ENCODE assay signal across 1 cellular context in the genomic region with DNA sequence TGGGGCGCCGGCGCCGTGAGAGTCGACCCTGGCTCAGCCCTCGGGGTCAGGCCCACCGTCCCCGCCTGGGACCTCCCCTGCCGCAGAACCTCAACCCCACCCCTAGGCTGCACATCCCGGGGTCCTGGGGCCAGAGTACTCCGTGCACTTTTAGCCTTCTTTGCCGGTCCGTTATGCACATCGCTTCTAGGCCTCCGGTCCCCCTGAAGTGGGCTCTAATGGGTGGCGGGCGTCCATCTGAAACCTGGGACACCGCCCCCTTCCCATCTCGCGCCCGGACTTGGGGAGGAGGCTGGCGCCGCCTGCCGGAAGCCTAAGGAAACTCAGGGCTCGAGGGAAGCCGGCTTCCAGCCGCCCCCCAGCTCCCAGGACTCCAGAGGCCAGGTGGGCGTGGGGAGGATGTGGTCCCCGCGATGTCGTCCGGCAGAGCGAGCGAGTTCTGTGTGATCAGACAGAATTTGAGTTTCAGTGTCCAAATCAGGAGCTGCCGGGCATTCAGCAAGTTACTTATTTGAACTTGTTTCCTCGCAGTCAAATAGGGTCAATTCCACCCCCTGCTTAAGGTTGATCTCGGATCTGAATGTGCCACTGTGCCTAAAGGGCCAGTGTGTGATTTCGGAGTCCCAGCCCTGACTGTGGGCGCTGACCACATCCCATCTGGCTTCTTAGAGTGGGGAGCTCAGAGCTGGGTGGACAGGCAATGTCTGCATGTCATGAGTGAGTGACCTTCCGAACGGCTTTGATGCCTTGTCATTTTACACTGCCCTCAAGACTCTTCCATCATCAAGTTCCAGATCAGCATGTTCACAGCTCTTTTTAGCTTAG.
TF ChIP-seq lines count a peak whose summit lies in the region.

No MANE protein-coding gene starts in this region.

TF ChIP-seq in HepG2, 621 proteins besides CTCF, POLR2A, EP300 and RAD21 (continued from another document and continues in another):
- TF ChIP-seq, protein P1, sequence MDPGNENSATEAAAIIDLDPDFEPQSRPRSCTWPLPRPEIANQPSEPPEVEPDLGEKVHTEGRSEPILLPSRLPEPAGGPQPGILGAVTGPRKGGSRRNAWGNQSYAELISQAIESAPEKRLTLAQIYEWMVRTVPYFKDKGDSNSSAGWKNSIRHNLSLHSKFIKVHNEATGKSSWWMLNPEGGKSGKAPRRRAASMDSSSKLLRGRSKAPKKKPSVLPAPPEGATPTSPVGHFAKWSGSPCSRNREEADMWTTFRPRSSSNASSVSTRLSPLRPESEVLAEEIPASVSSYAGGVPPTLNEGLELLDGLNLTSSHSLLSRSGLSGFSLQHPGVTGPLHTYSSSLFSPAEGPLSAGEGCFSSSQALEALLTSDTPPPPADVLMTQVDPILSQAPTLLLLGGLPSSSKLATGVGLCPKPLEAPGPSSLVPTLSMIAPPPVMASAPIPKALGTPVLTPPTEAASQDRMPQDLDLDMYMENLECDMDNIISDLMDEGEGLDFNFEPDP (CRISPR knock-in tag; conservative IDR thresholded peaks at IDR 0.05): 0 out of 2 replicates have a peak, but pooled peaks have one; percentile 65
- no peak for TF ChIP-seq ZNF235 (CRISPR knock-in tag; IDR thresholded peaks at IDR 0.05; ENCODE audit: borderline replicate concordance)
- TF ChIP-seq MTA1 (CRISPR knock-in tag; IDR thresholded peaks at IDR 0.05; ENCODE audit: borderline replicate concordance): no peak
- TF ChIP-seq ADNP (CRISPR knock-in tag; IDR thresholded peaks at IDR 0.05): no peak
- TF ChIP-seq YY1 (IDR thresholded peaks at IDR 0.05; ENCODE audit: insufficient read depth, insufficient replicate concordance, low read depth, low read length): peak; percentile 18
- TF ChIP-seq FOXM1 (CRISPR knock-in tag; IDR thresholded peaks at IDR 0.05): no peak
- TF ChIP-seq ZSCAN21 (CRISPR knock-in tag; IDR thresholded peaks at IDR 0.05; ENCODE audit: borderline replicate concordance): 0 out of 2 replicates have a peak, but pooled peaks have one; percentile 25
- TF ChIP-seq RFX3 (CRISPR knock-in tag; IDR thresholded peaks at IDR 0.05): no peak
- TF ChIP-seq, protein P2, sequence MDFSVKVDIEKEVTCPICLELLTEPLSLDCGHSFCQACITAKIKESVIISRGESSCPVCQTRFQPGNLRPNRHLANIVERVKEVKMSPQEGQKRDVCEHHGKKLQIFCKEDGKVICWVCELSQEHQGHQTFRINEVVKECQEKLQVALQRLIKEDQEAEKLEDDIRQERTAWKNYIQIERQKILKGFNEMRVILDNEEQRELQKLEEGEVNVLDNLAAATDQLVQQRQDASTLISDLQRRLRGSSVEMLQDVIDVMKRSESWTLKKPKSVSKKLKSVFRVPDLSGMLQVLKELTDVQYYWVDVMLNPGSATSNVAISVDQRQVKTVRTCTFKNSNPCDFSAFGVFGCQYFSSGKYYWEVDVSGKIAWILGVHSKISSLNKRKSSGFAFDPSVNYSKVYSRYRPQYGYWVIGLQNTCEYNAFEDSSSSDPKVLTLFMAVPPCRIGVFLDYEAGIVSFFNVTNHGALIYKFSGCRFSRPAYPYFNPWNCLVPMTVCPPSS (IDR thresholded peaks at IDR 0.05): no peak
- TF ChIP-seq, protein P3, sequence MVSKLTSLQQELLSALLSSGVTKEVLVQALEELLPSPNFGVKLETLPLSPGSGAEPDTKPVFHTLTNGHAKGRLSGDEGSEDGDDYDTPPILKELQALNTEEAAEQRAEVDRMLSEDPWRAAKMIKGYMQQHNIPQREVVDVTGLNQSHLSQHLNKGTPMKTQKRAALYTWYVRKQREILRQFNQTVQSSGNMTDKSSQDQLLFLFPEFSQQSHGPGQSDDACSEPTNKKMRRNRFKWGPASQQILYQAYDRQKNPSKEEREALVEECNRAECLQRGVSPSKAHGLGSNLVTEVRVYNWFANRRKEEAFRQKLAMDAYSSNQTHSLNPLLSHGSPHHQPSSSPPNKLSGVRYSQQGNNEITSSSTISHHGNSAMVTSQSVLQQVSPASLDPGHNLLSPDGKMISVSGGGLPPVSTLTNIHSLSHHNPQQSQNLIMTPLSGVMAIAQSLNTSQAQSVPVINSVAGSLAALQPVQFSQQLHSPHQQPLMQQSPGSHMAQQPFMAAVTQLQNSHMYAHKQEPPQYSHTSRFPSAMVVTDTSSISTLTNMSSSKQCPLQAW (CRISPR knock-in tag; IDR thresholded peaks at IDR 0.05): peak; percentile 90
- TF ChIP-seq PHF21A (CRISPR knock-in tag; IDR thresholded peaks at IDR 0.05): no peak
- 0 out of 2 replicates have a peak, but pooled peaks have one; percentile 79 for TF ChIP-seq KLF15 (CRISPR knock-in tag; IDR thresholded peaks at IDR 0.05; ENCODE audit: borderline replicate concordance)
- no peak for TF ChIP-seq ZNF629 (CRISPR knock-in tag; conservative IDR thresholded peaks at IDR 0.05)
- TF ChIP-seq, protein P4, sequence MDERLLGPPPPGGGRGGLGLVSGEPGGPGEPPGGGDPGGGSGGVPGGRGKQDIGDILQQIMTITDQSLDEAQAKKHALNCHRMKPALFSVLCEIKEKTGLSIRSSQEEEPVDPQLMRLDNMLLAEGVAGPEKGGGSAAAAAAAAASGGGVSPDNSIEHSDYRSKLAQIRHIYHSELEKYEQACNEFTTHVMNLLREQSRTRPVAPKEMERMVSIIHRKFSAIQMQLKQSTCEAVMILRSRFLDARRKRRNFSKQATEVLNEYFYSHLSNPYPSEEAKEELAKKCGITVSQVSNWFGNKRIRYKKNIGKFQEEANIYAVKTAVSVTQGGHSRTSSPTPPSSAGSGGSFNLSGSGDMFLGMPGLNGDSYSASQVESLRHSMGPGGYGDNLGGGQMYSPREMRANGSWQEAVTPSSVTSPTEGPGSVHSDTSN (CRISPR knock-in tag; IDR thresholded peaks at IDR 0.05): no peak
- TF ChIP-seq CBX2 (IDR thresholded peaks at IDR 0.05; ENCODE audit: low read depth, low read length): no peak
- TF ChIP-seq CBX2 (CRISPR knock-in tag; IDR thresholded peaks at IDR 0.05; ENCODE audit: low read depth): 0 out of 2 replicates have a peak, but pooled peaks have one; percentile 40
- no peak for TF ChIP-seq ZFP37 (CRISPR knock-in tag; IDR thresholded peaks at IDR 0.05; ENCODE audit: borderline replicate concordance)
- TF ChIP-seq ZNF441 (CRISPR knock-in tag; IDR thresholded peaks at IDR 0.05; ENCODE audit: borderline replicate concordance): no peak
- TF ChIP-seq, protein P5, sequence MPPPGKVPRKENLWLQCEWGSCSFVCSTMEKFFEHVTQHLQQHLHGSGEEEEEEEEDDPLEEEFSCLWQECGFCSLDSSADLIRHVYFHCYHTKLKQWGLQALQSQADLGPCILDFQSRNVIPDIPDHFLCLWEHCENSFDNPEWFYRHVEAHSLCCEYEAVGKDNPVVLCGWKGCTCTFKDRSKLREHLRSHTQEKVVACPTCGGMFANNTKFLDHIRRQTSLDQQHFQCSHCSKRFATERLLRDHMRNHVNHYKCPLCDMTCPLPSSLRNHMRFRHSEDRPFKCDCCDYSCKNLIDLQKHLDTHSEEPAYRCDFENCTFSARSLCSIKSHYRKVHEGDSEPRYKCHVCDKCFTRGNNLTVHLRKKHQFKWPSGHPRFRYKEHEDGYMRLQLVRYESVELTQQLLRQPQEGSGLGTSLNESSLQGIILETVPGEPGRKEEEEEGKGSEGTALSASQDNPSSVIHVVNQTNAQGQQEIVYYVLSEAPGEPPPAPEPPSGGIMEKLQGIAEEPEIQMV (CRISPR knock-in tag; IDR thresholded peaks at IDR 0.05; ENCODE audit: low read depth): no peak
- TF ChIP-seq, protein P6, sequence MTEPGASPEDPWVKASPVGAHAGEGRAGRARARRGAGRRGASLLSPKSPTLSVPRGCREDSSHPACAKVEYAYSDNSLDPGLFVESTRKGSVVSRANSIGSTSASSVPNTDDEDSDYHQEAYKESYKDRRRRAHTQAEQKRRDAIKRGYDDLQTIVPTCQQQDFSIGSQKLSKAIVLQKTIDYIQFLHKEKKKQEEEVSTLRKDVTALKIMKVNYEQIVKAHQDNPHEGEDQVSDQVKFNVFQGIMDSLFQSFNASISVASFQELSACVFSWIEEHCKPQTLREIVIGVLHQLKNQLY (CRISPR knock-in tag; IDR thresholded peaks at IDR 0.05): no peak
- TF ChIP-seq HNRNPL (IDR thresholded peaks at IDR 0.05; ENCODE audit: low read depth, low read length): peak; percentile 49; the same call in 1 of the 2 replicates
- no peak for TF ChIP-seq ATAD3A (CRISPR knock-in tag; IDR thresholded peaks at IDR 0.05)
- 0 out of 2 replicates have a peak, but pooled peaks have one; percentile 69 for TF ChIP-seq CAMTA2 (CRISPR knock-in tag; IDR thresholded peaks at IDR 0.05; ENCODE audit: borderline replicate concordance)
- no peak for TF ChIP-seq GTF2F1 (IDR thresholded peaks at IDR 0.05; ENCODE audit: low read length)
- TF ChIP-seq KAT7 (CRISPR knock-in tag; IDR thresholded peaks at IDR 0.05; ENCODE audit: borderline replicate concordance): no peak
- TF ChIP-seq RFXANK (CRISPR knock-in tag; IDR thresholded peaks at IDR 0.05): no peak
- no peak for TF ChIP-seq ZNF496 (CRISPR knock-in tag; IDR thresholded peaks at IDR 0.05; ENCODE audit: insufficient replicate concordance)
- TF ChIP-seq CBX5 (CRISPR knock-in tag; IDR thresholded peaks at IDR 0.05; ENCODE audit: borderline replicate concordance): no peak
- 0 out of 2 replicates have a peak, but pooled peaks have one; percentile 18 for TF ChIP-seq MEF2D (CRISPR knock-in tag; IDR thresholded peaks at IDR 0.05)
- TF ChIP-seq, protein P7, sequence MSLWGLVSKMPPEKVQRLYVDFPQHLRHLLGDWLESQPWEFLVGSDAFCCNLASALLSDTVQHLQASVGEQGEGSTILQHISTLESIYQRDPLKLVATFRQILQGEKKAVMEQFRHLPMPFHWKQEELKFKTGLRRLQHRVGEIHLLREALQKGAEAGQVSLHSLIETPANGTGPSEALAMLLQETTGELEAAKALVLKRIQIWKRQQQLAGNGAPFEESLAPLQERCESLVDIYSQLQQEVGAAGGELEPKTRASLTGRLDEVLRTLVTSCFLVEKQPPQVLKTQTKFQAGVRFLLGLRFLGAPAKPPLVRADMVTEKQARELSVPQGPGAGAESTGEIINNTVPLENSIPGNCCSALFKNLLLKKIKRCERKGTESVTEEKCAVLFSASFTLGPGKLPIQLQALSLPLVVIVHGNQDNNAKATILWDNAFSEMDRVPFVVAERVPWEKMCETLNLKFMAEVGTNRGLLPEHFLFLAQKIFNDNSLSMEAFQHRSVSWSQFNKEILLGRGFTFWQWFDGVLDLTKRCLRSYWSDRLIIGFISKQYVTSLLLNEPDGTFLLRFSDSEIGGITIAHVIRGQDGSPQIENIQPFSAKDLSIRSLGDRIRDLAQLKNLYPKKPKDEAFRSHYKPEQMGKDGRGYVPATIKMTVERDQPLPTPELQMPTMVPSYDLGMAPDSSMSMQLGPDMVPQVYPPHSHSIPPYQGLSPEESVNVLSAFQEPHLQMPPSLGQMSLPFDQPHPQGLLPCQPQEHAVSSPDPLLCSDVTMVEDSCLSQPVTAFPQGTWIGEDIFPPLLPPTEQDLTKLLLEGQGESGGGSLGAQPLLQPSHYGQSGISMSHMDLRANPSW (CRISPR knock-in tag; IDR thresholded peaks at IDR 0.05; ENCODE audit: borderline replicate concordance): no peak
- TF ChIP-seq, protein P8, sequence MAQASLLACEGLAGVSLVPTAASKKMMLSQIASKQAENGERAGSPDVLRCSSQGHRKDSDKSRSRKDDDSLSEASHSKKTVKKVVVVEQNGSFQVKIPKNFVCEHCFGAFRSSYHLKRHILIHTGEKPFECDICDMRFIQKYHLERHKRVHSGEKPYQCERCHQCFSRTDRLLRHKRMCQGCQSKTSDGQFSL (CRISPR knock-in tag; IDR thresholded peaks at IDR 0.05): no peak
- TF ChIP-seq FOXO1 (CRISPR knock-in tag; IDR thresholded peaks at IDR 0.05): no peak
- TF ChIP-seq ZFP62 (CRISPR knock-in tag; IDR thresholded peaks at IDR 0.05): no peak
- TF ChIP-seq, protein P9, sequence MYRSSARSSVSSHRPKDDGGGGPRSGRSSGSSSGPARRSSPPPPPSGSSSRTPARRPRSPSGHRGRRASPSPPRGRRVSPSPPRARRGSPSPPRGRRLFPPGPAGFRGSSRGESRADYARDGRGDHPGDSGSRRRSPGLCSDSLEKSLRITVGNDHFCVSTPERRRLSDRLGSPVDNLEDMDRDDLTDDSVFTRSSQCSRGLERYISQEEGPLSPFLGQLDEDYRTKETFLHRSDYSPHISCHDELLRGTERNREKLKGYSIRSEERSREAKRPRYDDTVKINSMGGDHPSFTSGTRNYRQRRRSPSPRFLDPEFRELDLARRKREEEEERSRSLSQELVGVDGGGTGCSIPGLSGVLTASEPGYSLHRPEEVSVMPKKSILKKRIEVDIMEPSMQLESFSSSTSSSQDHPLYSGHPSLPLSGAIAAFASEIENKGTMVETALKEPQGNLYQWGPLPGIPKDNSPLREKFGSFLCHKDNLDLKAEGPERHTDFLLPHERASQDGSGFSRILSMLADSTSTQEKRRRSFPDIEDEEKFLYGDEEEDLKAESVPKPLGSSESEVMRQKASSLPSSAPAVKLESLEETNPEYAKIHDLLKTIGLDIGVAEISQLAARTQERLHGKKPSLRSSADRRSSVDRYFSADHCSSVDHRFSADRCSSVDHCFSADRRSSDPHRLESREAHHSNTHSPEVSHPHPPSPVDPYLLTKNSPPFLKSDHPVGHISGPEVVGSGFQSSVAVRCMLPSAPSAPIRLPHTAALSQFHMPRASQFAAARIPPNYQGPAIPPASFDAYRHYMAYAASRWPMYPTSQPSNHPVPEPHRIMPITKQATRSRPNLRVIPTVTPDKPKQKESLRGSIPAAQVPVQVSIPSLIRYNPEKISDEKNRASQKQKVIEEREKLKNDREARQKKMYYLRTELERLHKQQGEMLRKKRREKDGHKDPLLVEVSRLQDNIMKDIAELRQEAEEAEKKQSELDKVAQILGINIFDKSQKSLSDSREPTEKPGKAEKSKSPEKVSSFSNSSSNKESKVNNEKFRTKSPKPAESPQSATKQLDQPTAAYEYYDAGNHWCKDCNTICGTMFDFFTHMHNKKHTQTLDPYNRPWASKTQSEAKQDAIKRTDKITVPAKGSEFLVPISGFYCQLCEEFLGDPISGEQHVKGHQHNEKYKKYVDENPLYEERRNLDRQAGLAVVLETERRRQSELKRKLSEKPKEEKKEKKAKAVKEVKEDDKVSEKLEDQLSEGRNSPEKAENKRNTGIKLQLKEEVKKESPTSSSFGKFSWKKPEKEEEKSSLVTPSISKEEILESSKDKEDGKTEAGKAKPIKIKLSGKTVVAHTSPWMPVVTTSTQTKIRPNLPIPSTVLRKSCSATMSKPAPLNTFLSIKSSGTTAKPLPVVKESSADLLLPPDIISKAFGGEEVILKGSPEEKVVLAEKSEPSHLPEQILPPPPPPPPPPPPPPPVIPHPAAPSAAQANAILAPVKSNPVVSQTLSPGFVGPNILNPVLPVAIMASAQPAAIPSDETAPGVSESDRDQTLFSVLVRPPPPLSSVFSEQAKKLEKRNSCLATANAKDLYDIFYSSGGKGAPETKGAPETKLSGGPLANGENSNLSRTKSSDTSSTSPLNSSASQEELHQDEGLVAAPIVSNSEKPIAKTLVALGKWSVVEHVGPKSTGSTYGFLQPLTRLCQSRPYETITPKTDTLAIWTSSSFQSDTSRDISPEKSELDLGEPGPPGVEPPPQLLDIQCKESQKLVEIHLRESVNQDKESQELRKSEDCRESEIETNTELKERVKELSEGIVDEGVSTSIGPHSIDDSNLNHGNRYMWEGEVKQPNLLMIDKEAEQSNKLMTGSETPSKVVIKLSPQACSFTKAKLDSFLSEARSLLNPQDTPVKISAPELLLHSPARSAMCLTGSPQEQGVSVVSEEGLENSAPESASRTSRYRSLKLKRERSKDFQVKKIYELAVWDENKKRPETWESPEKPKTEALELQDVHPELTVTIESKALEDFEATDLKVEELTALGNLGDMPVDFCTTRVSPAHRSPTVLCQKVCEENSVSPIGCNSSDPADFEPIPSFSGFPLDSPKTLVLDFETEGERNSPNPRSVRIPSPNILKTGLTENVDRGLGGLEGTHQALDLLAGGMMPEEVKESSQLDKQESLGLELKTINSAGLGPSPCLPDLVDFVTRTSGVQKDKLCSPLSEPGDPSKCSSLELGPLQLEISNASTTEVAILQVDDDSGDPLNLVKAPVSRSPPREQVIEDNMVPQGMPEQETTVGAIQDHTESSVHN (CRISPR knock-in tag; IDR thresholded peaks at IDR 0.05): 0 out of 2 replicates have a peak, but pooled peaks have one; percentile 18
- TF ChIP-seq NRL (CRISPR knock-in tag; IDR thresholded peaks at IDR 0.05; ENCODE audit: borderline replicate concordance): no peak
- TF ChIP-seq ATF7 (IDR thresholded peaks at IDR 0.05): no peak
- no peak for TF ChIP-seq ATF7 (CRISPR knock-in tag; IDR thresholded peaks at IDR 0.05)
